ENCODE assay signal across 2 cellular contexts in the genomic region with DNA sequence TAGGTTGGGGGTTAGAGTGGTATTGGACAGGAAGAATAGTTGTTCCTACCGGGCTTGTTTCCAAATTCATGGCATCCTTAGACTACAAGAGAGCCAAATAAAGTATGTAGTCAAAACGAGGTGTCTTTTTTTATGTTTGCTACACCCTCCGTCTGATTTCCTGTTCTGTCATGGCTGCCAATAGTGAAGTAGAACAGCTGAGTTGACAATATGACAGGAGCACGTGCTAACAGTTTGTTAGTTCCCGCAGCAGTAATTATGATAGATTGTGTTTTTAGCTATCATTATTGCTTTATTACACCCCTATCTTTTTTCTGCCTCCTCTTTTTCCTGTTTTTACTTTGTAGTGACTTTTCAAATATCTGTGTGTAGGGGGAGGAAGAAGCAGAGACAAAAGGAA.
TF ChIP-seq lines count a peak whose summit lies in the region.

No MANE protein-coding gene starts in this region.

TF ChIP-seq in SK-N-SH, 30 proteins besides CTCF, POLR2A, EP300 and RAD21 (continued from another document):
- TF ChIP-seq, protein P1, sequence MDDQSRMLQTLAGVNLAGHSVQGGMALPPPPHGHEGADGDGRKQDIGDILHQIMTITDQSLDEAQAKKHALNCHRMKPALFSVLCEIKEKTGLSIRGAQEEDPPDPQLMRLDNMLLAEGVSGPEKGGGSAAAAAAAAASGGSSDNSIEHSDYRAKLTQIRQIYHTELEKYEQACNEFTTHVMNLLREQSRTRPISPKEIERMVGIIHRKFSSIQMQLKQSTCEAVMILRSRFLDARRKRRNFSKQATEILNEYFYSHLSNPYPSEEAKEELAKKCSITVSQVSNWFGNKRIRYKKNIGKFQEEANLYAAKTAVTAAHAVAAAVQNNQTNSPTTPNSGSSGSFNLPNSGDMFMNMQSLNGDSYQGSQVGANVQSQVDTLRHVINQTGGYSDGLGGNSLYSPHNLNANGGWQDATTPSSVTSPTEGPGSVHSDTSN (IDR thresholded peaks at IDR 0.05), result no peak
- TF ChIP-seq EZH2phosphoT487 (IDR thresholded peaks at IDR 0.05; ENCODE audit: borderline replicate concordance, low read depth), result no peak
- no peak for TF ChIP-seq SIN3A (IDR thresholded peaks at IDR 0.05; ENCODE audit: borderline replicate concordance, low read depth, low read length)
- TF ChIP-seq FOXJ3 (CRISPR knock-in tag; IDR thresholded peaks at IDR 0.05), result no peak
- no peak for TF ChIP-seq NRF1 (IDR thresholded peaks at IDR 0.05; ENCODE audit: low read depth, low read length)
- TF ChIP-seq YY1 (IDR thresholded peaks at IDR 0.05; ENCODE audit: low read depth), result no peak
- TF ChIP-seq, protein P2, sequence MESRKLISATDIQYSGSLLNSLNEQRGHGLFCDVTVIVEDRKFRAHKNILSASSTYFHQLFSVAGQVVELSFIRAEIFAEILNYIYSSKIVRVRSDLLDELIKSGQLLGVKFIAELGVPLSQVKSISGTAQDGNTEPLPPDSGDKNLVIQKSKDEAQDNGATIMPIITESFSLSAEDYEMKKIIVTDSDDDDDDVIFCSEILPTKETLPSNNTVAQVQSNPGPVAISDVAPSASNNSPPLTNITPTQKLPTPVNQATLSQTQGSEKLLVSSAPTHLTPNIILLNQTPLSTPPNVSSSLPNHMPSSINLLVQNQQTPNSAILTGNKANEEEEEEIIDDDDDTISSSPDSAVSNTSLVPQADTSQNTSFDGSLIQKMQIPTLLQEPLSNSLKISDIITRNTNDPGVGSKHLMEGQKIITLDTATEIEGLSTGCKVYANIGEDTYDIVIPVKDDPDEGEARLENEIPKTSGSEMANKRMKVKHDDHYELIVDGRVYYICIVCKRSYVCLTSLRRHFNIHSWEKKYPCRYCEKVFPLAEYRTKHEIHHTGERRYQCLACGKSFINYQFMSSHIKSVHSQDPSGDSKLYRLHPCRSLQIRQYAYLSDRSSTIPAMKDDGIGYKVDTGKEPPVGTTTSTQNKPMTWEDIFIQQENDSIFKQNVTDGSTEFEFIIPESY (IDR thresholded peaks at IDR 0.05; ENCODE audit: borderline replicate concordance, low read depth), result no peak
- no peak for TF ChIP-seq RXRA (IDR thresholded peaks at IDR 0.05; ENCODE audit: borderline replicate concordance, low read depth)
- no peak for TF ChIP-seq TCF12 (IDR thresholded peaks at IDR 0.05)
- no peak for TF ChIP-seq SMC3 (IDR thresholded peaks at IDR 0.05; ENCODE audit: low read depth, low read length)
- TF ChIP-seq GABPA (IDR thresholded peaks at IDR 0.05; ENCODE audit: low read depth), result no peak
- no peak for TF ChIP-seq JUND (IDR thresholded peaks at IDR 0.05)
- TF ChIP-seq, protein P3, sequence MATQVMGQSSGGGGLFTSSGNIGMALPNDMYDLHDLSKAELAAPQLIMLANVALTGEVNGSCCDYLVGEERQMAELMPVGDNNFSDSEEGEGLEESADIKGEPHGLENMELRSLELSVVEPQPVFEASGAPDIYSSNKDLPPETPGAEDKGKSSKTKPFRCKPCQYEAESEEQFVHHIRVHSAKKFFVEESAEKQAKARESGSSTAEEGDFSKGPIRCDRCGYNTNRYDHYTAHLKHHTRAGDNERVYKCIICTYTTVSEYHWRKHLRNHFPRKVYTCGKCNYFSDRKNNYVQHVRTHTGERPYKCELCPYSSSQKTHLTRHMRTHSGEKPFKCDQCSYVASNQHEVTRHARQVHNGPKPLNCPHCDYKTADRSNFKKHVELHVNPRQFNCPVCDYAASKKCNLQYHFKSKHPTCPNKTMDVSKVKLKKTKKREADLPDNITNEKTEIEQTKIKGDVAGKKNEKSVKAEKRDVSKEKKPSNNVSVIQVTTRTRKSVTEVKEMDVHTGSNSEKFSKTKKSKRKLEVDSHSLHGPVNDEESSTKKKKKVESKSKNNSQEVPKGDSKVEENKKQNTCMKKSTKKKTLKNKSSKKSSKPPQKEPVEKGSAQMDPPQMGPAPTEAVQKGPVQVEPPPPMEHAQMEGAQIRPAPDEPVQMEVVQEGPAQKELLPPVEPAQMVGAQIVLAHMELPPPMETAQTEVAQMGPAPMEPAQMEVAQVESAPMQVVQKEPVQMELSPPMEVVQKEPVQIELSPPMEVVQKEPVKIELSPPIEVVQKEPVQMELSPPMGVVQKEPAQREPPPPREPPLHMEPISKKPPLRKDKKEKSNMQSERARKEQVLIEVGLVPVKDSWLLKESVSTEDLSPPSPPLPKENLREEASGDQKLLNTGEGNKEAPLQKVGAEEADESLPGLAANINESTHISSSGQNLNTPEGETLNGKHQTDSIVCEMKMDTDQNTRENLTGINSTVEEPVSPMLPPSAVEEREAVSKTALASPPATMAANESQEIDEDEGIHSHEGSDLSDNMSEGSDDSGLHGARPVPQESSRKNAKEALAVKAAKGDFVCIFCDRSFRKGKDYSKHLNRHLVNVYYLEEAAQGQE (IDR thresholded peaks at IDR 0.05; ENCODE audit: low read depth, low read length), result no peak
- no peak for TF ChIP-seq MXI1 (IDR thresholded peaks at IDR 0.05; ENCODE audit: low read depth, low read length)
- TF ChIP-seq, protein P4, sequence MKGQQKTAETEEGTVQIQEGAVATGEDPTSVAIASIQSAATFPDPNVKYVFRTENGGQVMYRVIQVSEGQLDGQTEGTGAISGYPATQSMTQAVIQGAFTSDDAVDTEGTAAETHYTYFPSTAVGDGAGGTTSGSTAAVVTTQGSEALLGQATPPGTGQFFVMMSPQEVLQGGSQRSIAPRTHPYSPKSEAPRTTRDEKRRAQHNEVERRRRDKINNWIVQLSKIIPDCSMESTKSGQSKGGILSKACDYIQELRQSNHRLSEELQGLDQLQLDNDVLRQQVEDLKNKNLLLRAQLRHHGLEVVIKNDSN (IDR thresholded peaks at IDR 0.05; ENCODE audit: borderline replicate concordance, low read depth), result no peak
- TF ChIP-seq POLR2AphosphoS5 (IDR thresholded peaks at IDR 0.05; ENCODE audit: low read depth, low read length), result no peak
- no peak for TF ChIP-seq TAF1 (IDR thresholded peaks at IDR 0.05; ENCODE audit: borderline replicate concordance, low read depth, low read length)

TF ChIP-seq in SK-N-SH treated with all-trans-retinoic acid at 6 μM for 48 hours, 23 proteins besides CTCF, POLR2A, EP300 and RAD21:
- TF ChIP-seq, protein P5, sequence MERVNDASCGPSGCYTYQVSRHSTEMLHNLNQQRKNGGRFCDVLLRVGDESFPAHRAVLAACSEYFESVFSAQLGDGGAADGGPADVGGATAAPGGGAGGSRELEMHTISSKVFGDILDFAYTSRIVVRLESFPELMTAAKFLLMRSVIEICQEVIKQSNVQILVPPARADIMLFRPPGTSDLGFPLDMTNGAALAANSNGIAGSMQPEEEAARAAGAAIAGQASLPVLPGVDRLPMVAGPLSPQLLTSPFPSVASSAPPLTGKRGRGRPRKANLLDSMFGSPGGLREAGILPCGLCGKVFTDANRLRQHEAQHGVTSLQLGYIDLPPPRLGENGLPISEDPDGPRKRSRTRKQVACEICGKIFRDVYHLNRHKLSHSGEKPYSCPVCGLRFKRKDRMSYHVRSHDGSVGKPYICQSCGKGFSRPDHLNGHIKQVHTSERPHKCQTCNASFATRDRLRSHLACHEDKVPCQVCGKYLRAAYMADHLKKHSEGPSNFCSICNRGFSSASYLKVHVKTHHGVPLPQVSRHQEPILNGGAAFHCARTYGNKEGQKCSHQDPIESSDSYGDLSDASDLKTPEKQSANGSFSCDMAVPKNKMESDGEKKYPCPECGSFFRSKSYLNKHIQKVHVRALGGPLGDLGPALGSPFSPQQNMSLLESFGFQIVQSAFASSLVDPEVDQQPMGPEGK (CRISPR knock-in tag; IDR thresholded peaks at IDR 0.05; ENCODE audit: borderline replicate concordance), result no peak
- TF ChIP-seq GLIS3 (CRISPR knock-in tag; IDR thresholded peaks at IDR 0.05) (no peak), OSR1 (CRISPR knock-in tag; IDR thresholded peaks at IDR 0.05) (no peak)
- TF ChIP-seq, protein P6, sequence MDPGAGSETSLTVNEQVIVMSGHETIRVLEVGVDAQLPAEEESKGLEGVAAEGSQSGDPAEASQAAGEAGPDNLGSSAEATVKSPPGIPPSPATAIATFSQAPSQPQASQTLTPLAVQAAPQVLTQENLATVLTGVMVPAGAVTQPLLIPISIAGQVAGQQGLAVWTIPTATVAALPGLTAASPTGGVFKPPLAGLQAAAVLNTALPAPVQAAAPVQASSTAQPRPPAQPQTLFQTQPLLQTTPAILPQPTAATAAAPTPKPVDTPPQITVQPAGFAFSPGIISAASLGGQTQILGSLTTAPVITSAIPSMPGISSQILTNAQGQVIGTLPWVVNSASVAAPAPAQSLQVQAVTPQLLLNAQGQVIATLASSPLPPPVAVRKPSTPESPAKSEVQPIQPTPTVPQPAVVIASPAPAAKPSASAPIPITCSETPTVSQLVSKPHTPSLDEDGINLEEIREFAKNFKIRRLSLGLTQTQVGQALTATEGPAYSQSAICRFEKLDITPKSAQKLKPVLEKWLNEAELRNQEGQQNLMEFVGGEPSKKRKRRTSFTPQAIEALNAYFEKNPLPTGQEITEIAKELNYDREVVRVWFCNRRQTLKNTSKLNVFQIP (CRISPR knock-in tag; IDR thresholded peaks at IDR 0.05; ENCODE audit: borderline replicate concordance, low read depth), result no peak
TF ChIP-seq in SK-N-SH treated with all-trans-retinoic acid at 6 μM for 48 hours: peak in this region for 0.
